In genomic region chr4:3420606-3420955, GRCh38 we compare ENCODE assay signal across 18 cellular contexts. TPM values are rescaled to one million over a fixed set of nuclear protein-coding genes. Genes with fewer than 3 reads are reported as not detected.
DNase-seq lines count a peak whose midpoint lies in the region; ATAC-seq and TF ChIP-seq lines count a peak whose summit lies in the region.
"Had no signal": no experiment of that assay in that cellular context is flagged by ENCODE, and none has a peak within 500 bp of the region (broad histone marks: within the 10 kb centered on the region; RNA-seq: fewer than 3 reads in every experiment).

No MANE protein-coding gene starts in this region.

- H2AK5ac ChIP-seq in neuronal stem cell (ENCODE audit: low read depth, low read length): no peak overlapping the region

- POLR2A ChIA-PET in activated CD8-positive, alpha-beta T cell treated with anti-CD3 and anti-CD28 coated beads for 36 hours (lab: Charles Lee): no interaction called here
- POLR2A ChIA-PET in activated CD8-positive, alpha-beta T cell treated with anti-CD3 and anti-CD28 coated beads, Interleukin-2, amount 10 ng/mL, durations not matched to agents 7 days and 5 days (lab: Charles Lee): no interaction called here
- POLR2A ChIA-PET in RWPE1 (lab: Yijun Ruan, JAX; ENCODE audit: low non-redundant PET): no interaction called here

- H3K4me3 ChIP-seq in neuronal stem cell (ENCODE audit: low read length in 2 of 2) (no peak overlapping the region), thyroid gland (replicated peaks in 1 of 3) (no peak overlapping the region)
- H3K4me3 ChIP-seq: HAP-1 had no signal

- H3K4me1 Mint-ChIP-seq in activated CD8-positive, alpha-beta T cell treated with anti-CD3 and anti-CD28 coated beads for 36 hours (ENCODE audit: low read depth): no peaks in the 10 kb centered on the region
- H3K4me1 Mint-ChIP-seq in activated CD8-positive, alpha-beta T cell treated with anti-CD3 and anti-CD28 coated beads, Interleukin-2, amount 10 ng/mL, durations not matched to agents 7 days and 5 days (ENCODE audit: low read depth): no peaks in the 10 kb centered on the region
- H3K4me1 Mint-ChIP-seq: CD4-positive, alpha-beta memory T cell had no signal

- no peaks in the 10 kb centered on the region for H3K9me3 Mint-ChIP-seq in activated CD8-positive, alpha-beta T cell treated with anti-CD3 and anti-CD28 coated beads for 36 hours
- no peaks in the 10 kb centered on the region for H3K9me3 Mint-ChIP-seq in activated CD8-positive, alpha-beta T cell treated with anti-CD3 and anti-CD28 coated beads, Interleukin-2, amount 10 ng/mL, durations not matched to agents 7 days and 5 days (ENCODE audit: insufficient read depth)
- H3K9me3 Mint-ChIP-seq: CD4-positive, alpha-beta memory T cell had no signal

- H3K9ac ChIP-seq in neuronal stem cell (ENCODE audit: low read depth, low read length, poor library complexity): no peak overlapping the region

- no peak for DNase-seq in activated CD8-positive, alpha-beta T cell treated with anti-CD3 and anti-CD28 coated beads for 36 hours
- no peak for DNase-seq in activated CD8-positive, alpha-beta T cell treated with anti-CD3 and anti-CD28 coated beads, Interleukin-2, amount 10 ng/mL, durations not matched to agents 7 days and 5 days
- DNase-seq in RWPE1 (ENCODE audit: low spot score) (no peak), left cardiac atrium (peak; percentile 6), neuronal stem cell (ENCODE audit: low spot score) (no peak), thyroid gland (no peak), activated gamma-delta T cell (lab: John Stamatoyannopoulos, UW) (no peak)
- DNase-seq: CD4-positive, alpha-beta memory T cell; IMR-90; Karpas-422; NCI-H187; NCI-H226; NCI-H524 treated with DMSO at 0.1 percent for 48 hours had no signal

- H3K14ac ChIP-seq in neuronal stem cell (ENCODE audit: low read length): peak overlapping the region; percentile 67

- no peak overlapping the region for H2BK15ac ChIP-seq in neuronal stem cell (ENCODE audit: low read length)

- H3K27me3 ChIP-seq in neuronal stem cell (ENCODE audit: control insufficient read depth in 3 of 3, insufficient read depth in 3 of 3, low read depth in 1 of 3, low read length in 3 of 3): no peaks in the 10 kb centered on the region
- H3K27me3 ChIP-seq in thyroid gland: no peaks in the 10 kb centered on the region

- no peak overlapping the region for H2BK12ac ChIP-seq in neuronal stem cell (ENCODE audit: low read length)

- no peaks in the 10 kb centered on the region for H3K36me3 Mint-ChIP-seq in activated CD8-positive, alpha-beta T cell treated with anti-CD3 and anti-CD28 coated beads for 36 hours (ENCODE audit: low read depth)
- no peaks in the 10 kb centered on the region for H3K36me3 Mint-ChIP-seq in activated CD8-positive, alpha-beta T cell treated with anti-CD3 and anti-CD28 coated beads, Interleukin-2, amount 10 ng/mL, durations not matched to agents 7 days and 5 days (ENCODE audit: low read depth)

- H3K23ac ChIP-seq in neuronal stem cell (ENCODE audit: low read depth, low read length, poor library complexity): no peak overlapping the region

- no peak overlapping the region for H4K8ac ChIP-seq in neuronal stem cell (ENCODE audit: low read depth, low read length)

- no peak overlapping the region for H2BK120ac ChIP-seq in neuronal stem cell (ENCODE audit: low read depth, low read length)

- H3K27me3 Mint-ChIP-seq in activated CD8-positive, alpha-beta T cell treated with anti-CD3 and anti-CD28 coated beads for 36 hours: no peaks in the 10 kb centered on the region
- H3K27me3 Mint-ChIP-seq in activated CD8-positive, alpha-beta T cell treated with anti-CD3 and anti-CD28 coated beads, Interleukin-2, amount 10 ng/mL, durations not matched to agents 7 days and 5 days (ENCODE audit: low read depth): no peaks in the 10 kb centered on the region
- H3K27me3 Mint-ChIP-seq: CD4-positive, alpha-beta memory T cell had no signal

- H3K27ac ChIP-seq in RWPE1 (peak overlapping the region; percentile 35), neuronal stem cell (replicated peaks; ENCODE audit: low read length) (no peak overlapping the region), thyroid gland (no peak overlapping the region)
- H3K27ac ChIP-seq: 22Rv1 had no signal

- no peak overlapping the region for H3K4ac ChIP-seq in neuronal stem cell (ENCODE audit: low read length)

- H3K4me3 Mint-ChIP-seq in activated CD8-positive, alpha-beta T cell treated with anti-CD3 and anti-CD28 coated beads for 36 hours: no peak overlapping the region
- no peak overlapping the region for H3K4me3 Mint-ChIP-seq in activated CD8-positive, alpha-beta T cell treated with anti-CD3 and anti-CD28 coated beads, Interleukin-2, amount 10 ng/mL, durations not matched to agents 7 days and 5 days
- H3K4me3 Mint-ChIP-seq: CD4-positive, alpha-beta memory T cell had no signal

- no CpG with 5 or more reads among the region's 12 CpGs for WGBS in neuronal stem cell (ENCODE audit: extremely low coverage in 2 of 2, insufficient read length in 2 of 2, insufficient replicate concordance in 1 of 2), 2 donors
- 86 to 89% methylated on average over 12 of the region's 12 CpGs for WGBS in thyroid gland, 2 donors

- H2AFZ ChIP-seq in neuronal stem cell (ENCODE audit: low read length): no peak overlapping the region

- no peak for TF ChIP-seq POLR2A in thyroid gland (IDR thresholded peaks at IDR 0.05)

- H3K4me1 ChIP-seq in neuronal stem cell (ENCODE audit: control insufficient read depth in 2 of 2, insufficient read depth in 1 of 2, low read depth in 1 of 2, low read length in 2 of 2) (peaks cover 0 to 6% of the 10 kb centered on the region in 2 donors), thyroid gland (no peaks in the 10 kb centered on the region)
- H3K4me1 ChIP-seq: HAP-1 had no signal

- peaks cover 29 to 82% of the 10 kb centered on the region in 2 donors for H3K36me3 ChIP-seq in neuronal stem cell (replicated peaks in 1 of 2; ENCODE audit: control insufficient read depth in 2 of 2, insufficient read depth in 2 of 2, low read length in 2 of 2)
- peaks cover 22 to 25% of the 10 kb centered on the region in 2 donors for H3K36me3 ChIP-seq in thyroid gland
- H3K36me3 ChIP-seq: HAP-1 had no signal

- peaks cover 1% of the 10 kb centered on the region for H3K79me1 ChIP-seq in neuronal stem cell (ENCODE audit: low read depth, low read length)

- no peak overlapping the region for H3K27ac Mint-ChIP-seq in activated CD8-positive, alpha-beta T cell treated with anti-CD3 and anti-CD28 coated beads for 36 hours
- H3K27ac Mint-ChIP-seq in activated CD8-positive, alpha-beta T cell treated with anti-CD3 and anti-CD28 coated beads, Interleukin-2, amount 10 ng/mL, durations not matched to agents 7 days and 5 days: no peak overlapping the region
- H3K27ac Mint-ChIP-seq: CD4-positive, alpha-beta memory T cell had no signal

- no peak overlapping the region for H3K18ac ChIP-seq in neuronal stem cell (ENCODE audit: low read length)

- CTCF ChIA-PET in activated CD8-positive, alpha-beta T cell treated with anti-CD3 and anti-CD28 coated beads for 36 hours (lab: Charles Lee): interaction anchor here (1.1 kb wide), 1 partner anchor 74 kb away, joined by 3 read pairs; no protein-coding TSS in a partner anchor
- CTCF ChIA-PET in activated CD8-positive, alpha-beta T cell treated with anti-CD3 and anti-CD28 coated beads, Interleukin-2, amount 10 ng/mL, durations not matched to agents 7 days and 5 days (lab: Charles Lee): no interaction called here
- CTCF ChIA-PET in RWPE1 (lab: Yijun Ruan, JAX): no interaction called here

- H3K4me2 ChIP-seq in neuronal stem cell (ENCODE audit: insufficient read depth, low read length, poor library complexity, severe bottlenecking): no peak overlapping the region

- no peak overlapping the region for H4K91ac ChIP-seq in neuronal stem cell (ENCODE audit: low read depth, low read length, poor library complexity)

- H2BK5ac ChIP-seq in neuronal stem cell (ENCODE audit: low read length): no peak overlapping the region

- peak; percentile 42 for ATAC-seq in activated CD8-positive, alpha-beta T cell treated with anti-CD3 and anti-CD28 coated beads for 36 hours
- ATAC-seq in activated CD8-positive, alpha-beta T cell treated with anti-CD3 and anti-CD28 coated beads, Interleukin-2, amount 10 ng/mL, durations not matched to agents 7 days and 5 days: no peak
- ATAC-seq in left cardiac atrium: no peak
- ATAC-seq in GM18502 (IDR thresholded peaks at IDR 0.05; ENCODE audit: poor library complexity, unreplicated experiment): no peak
- ATAC-seq: Panc1 had no signal

- intact Hi-C loops in activated CD8-positive, alpha-beta T cell treated with anti-CD3 and anti-CD28 coated beads for 36 hours (cut with micrococcal nuclease): no loop called here
- intact Hi-C loops in left cardiac atrium (cut with DNase I): no loop called here
- intact Hi-C loops in thyroid gland (cut with DNase I): no loop called here

- H3K9me3 ChIP-seq in neuronal stem cell (replicated peaks in 1 of 2; ENCODE audit: control insufficient read depth in 2 of 2, insufficient read depth in 1 of 2, low read depth in 1 of 2, low read length in 2 of 2): no peaks in the 10 kb centered on the region
- no peaks in the 10 kb centered on the region for H3K9me3 ChIP-seq in thyroid gland
- H3K9me3 ChIP-seq: HAP-1 had no signal

- TF ChIP-seq CTCF in activated CD8-positive, alpha-beta T cell treated with anti-CD3 and anti-CD28 coated beads for 36 hours (IDR thresholded peaks at IDR 0.05): no peak
- TF ChIP-seq CTCF in RWPE1 (conservative IDR thresholded peaks at IDR 0.05; ENCODE audit: low read depth): no peak
- TF ChIP-seq CTCF in thyroid gland (IDR thresholded peaks at IDR 0.05): no peak

RNA-seq across cellular contexts. Expression of gene HGFAC, which starts 21.2 kb away (rescaled TPM):
- total RNA-seq in activated CD8-positive, alpha-beta T cell treated with anti-CD3 and anti-CD28 coated beads for 36 hours: not detected
- total RNA-seq in activated CD8-positive, alpha-beta T cell treated with anti-CD3 and anti-CD28 coated beads, Interleukin-2, amount 10 ng/mL, durations not matched to agents 7 days and 5 days: not detected
- total RNA-seq in left cardiac atrium (under 1 TPM; 0.34 to 0.38 TPM), thyroid gland (under 1 TPM in 1 of 4 donors, not detected in 3; 0.54 TPM)
- polyA plus RNA-seq in neuronal stem cell (2013, experiment 1 of 2): 0.59 TPM
- polyA plus RNA-seq in neuronal stem cell (2013, experiment 2 of 2): 0.61 TPM
- total RNA-seq: IMR-90 had no signal
- polyA plus RNA-seq: BJ; CD4-positive, alpha-beta memory T cell had no signal

RNA-seq across cellular contexts. Expression of gene DOK7, which starts 42.5 kb away (rescaled TPM):
- total RNA-seq in activated CD8-positive, alpha-beta T cell treated with anti-CD3 and anti-CD28 coated beads for 36 hours: not detected
- not detected for total RNA-seq in activated CD8-positive, alpha-beta T cell treated with anti-CD3 and anti-CD28 coated beads, Interleukin-2, amount 10 ng/mL, durations not matched to agents 7 days and 5 days
- total RNA-seq in left cardiac atrium (10 to 100 TPM; 21.5 to 38.2 TPM), thyroid gland (1 to 10 TPM in 1 of 4 donors, under 1 TPM in 3; 0.25 to 2.7 (median 0.52) TPM)
- 0.14 TPM for polyA plus RNA-seq in neuronal stem cell (2013, experiment 1 of 2)
- 0.11 TPM for polyA plus RNA-seq in neuronal stem cell (2013, experiment 2 of 2)
- total RNA-seq: CD4-positive, alpha-beta memory T cell; IMR-90 had no signal
- polyA plus RNA-seq: BJ, IMR-90 had no signal

Comparison
In these comparisons a context has a peak if more than half of its experiments do, and no peak if none do; other contexts are left out.
1. RNA of gene DOK7, which starts 42.5 kb away (total RNA-seq): 21.5 to 38.2 TPM in left cardiac atrium; 0.25 to 2.7 TPM in thyroid gland, not detected in activated CD8-positive, alpha-beta T cell treated with anti-CD3 and anti-CD28 coated beads, Interleukin-2, amount 10 ng/mL, durations not matched to agents 7 days and 5 days and not detected in activated CD8-positive, alpha-beta T cell treated with anti-CD3 and anti-CD28 coated beads for 36 hours; every median in the first group is over 4 times any median in the second.